8 cellular contexts compared by ENCODE assay signal in genomic region chrX:53088136-53088974, GRCh38. TPM values are rescaled to one million over a fixed set of nuclear protein-coding genes. Genes with fewer than 3 reads are reported as not detected.
DNase-seq lines count a peak whose midpoint lies in the region; ATAC-seq and TF ChIP-seq lines count a peak whose summit lies in the region.

No MANE protein-coding gene starts in this region.

- TF ChIP-seq CTCF in AG09319 (IDR thresholded peaks at IDR 0.05; ENCODE audit: low read depth, low read length) (no peak), esophagus muscularis mucosa (IDR thresholded peaks at IDR 0.05) (no peak)

- no peak for TF ChIP-seq EP300 in esophagus muscularis mucosa (IDR thresholded peaks at IDR 0.05)

- 44% methylated on average over 51 of the region's 51 CpGs for WGBS in esophagus muscularis mucosa

- H3K4me1 ChIP-seq in esophagus muscularis mucosa: peaks cover 7 to 69% (median 42%) of the 10 kb centered on the region in 4 donors
- H3K4me1 ChIP-seq in muscle layer of colon (ENCODE audit: insufficient read depth, low read length): peaks cover 40% of the 10 kb centered on the region

- peak overlapping the region; percentile 85 to 100 for H3K4me3 Mint-ChIP-seq in activated T-cell treated with anti-CD3 and anti-CD28 coated beads, Interleukin-2, amount 50 U/mL, for 72 hours

- ATAC-seq in GM21619 (IDR thresholded peaks at IDR 0.05; ENCODE audit: unreplicated experiment): peak; percentile 39
- peak; percentile 58 to 65 for ATAC-seq in activated T-cell treated with anti-CD3 and anti-CD28 coated beads, Interleukin-2, amount 50 U/mL, for 72 hours (replicated peaks in 1 of 2)

- peak overlapping the region; percentile 44 to 84 (median 62) for H3K4me3 ChIP-seq in esophagus muscularis mucosa
- peak overlapping the region in 1 of 2 donors; percentile 54 for H3K4me3 ChIP-seq in muscle layer of colon (ENCODE audit: low read depth in 1 of 2, low read length in 2 of 2)

- TF ChIP-seq POLR2A in esophagus muscularis mucosa (IDR thresholded peaks at IDR 0.05; ENCODE audit: low read depth): no peak

- H3K9me3 Mint-ChIP-seq in activated T-cell treated with anti-CD3 and anti-CD28 coated beads, Interleukin-2, amount 50 U/mL, for 72 hours: no peaks in the 10 kb centered on the region

- peaks cover 6 to 24% (median 22%) of the 10 kb centered on the region in 4 donors for H3K36me3 ChIP-seq in esophagus muscularis mucosa
- peaks cover 28% of the 10 kb centered on the region for H3K36me3 ChIP-seq in muscle layer of colon (ENCODE audit: insufficient read depth, low read length)

- no peaks in the 10 kb centered on the region for H3K9me3 ChIP-seq in esophagus muscularis mucosa
- no peaks in the 10 kb centered on the region for H3K9me3 ChIP-seq in muscle layer of colon (ENCODE audit: low read length)

- intact Hi-C loops in esophagus muscularis mucosa (cut with DNase I): no loop called here

- H3K9ac ChIP-seq in muscle layer of colon (ENCODE audit: low read length): peak overlapping the region; percentile 66

- peak; percentile 59 for DNase-seq in AG09319 (ENCODE audit: extremely low read depth, low read depth)
- peak; percentile 70 for DNase-seq in NCI-H510A (lab: John Stamatoyannopoulos, UW)
- peak; percentile 78 to 84 for DNase-seq in activated T-cell treated with anti-CD3 and anti-CD28 coated beads, Interleukin-2, amount 50 U/mL, for 72 hours
- peak; percentile 92 for DNase-seq in esophagus muscularis mucosa (ENCODE audit: extremely low spot score)
- peak; percentile 82 for DNase-seq in stimulated activated CD8-positive, alpha-beta memory T cell treated with anti-CD3 and anti-CD28 coated beads, Interleukin-4, amount 100 ng/mL, for 48 hours
- DNase-seq in T1000 (lab: John Stamatoyannopoulos, UW): no peak

- H3K27ac ChIP-seq in esophagus muscularis mucosa (replicated peaks in 1 of 4): peak overlapping the region; percentile 84 to 97 (median 94)
- H3K27ac ChIP-seq in muscle layer of colon (ENCODE audit: low read depth, low read length): peak overlapping the region; percentile 62

- H3K27me3 Mint-ChIP-seq in activated T-cell treated with anti-CD3 and anti-CD28 coated beads, Interleukin-2, amount 50 U/mL, for 72 hours (ENCODE audit: low read depth): peaks cover 10% of the 10 kb centered on the region

- H3K36me3 Mint-ChIP-seq in activated T-cell treated with anti-CD3 and anti-CD28 coated beads, Interleukin-2, amount 50 U/mL, for 72 hours (ENCODE audit: insufficient read depth in 2 of 2): peaks cover 11% of the 10 kb centered on the region in 2 donors

- H3K27me3 ChIP-seq in esophagus muscularis mucosa (no peaks in the 10 kb centered on the region), muscle layer of colon (ENCODE audit: control insufficient read depth in 1 of 2, insufficient read depth in 2 of 2, low read length in 2 of 2) (peaks cover 0 to 8% of the 10 kb centered on the region in 2 donors)

- H3K27ac Mint-ChIP-seq in activated T-cell treated with anti-CD3 and anti-CD28 coated beads, Interleukin-2, amount 50 U/mL, for 72 hours: peak overlapping the region; percentile 98

- H3K4me1 Mint-ChIP-seq in activated T-cell treated with anti-CD3 and anti-CD28 coated beads, Interleukin-2, amount 50 U/mL, for 72 hours (ENCODE audit: low read depth): peaks cover 55% of the 10 kb centered on the region

RNA-seq across cellular contexts. Expression of gene KANTR, which starts 5.6 kb away (rescaled TPM):
- 10 to 100 TPM; 10.8 to 11.4 TPM for total RNA-seq in activated T-cell treated with anti-CD3 and anti-CD28 coated beads, Interleukin-2, amount 50 U/mL, for 72 hours
- 10 to 100 TPM in 3 of 4 donors, 1 to 10 TPM in 1; 8.3 to 17.4 (median 14.2) TPM for total RNA-seq in esophagus muscularis mucosa

RNA-seq across cellular contexts. Expression of gene TSPYL2, which starts 6.2 kb away (rescaled TPM):
- 10 to 100 TPM; 83.4 to 93.3 TPM for total RNA-seq in activated T-cell treated with anti-CD3 and anti-CD28 coated beads, Interleukin-2, amount 50 U/mL, for 72 hours
- 10 to 100 TPM; 65.9 to 98.8 (median 92.2) TPM for total RNA-seq in esophagus muscularis mucosa

RNA-seq across cellular contexts. Expression of gene GPR173, which starts 39.8 kb away (rescaled TPM):
- total RNA-seq in activated T-cell treated with anti-CD3 and anti-CD28 coated beads, Interleukin-2, amount 50 U/mL, for 72 hours: under 1 TPM; 0.31 to 0.81 TPM
- 1 to 10 TPM in 1 of 4 donors, under 1 TPM in 3; 0.83 to 2.8 (median 0.90) TPM for total RNA-seq in esophagus muscularis mucosa
